Comparison of ENCODE assay signal across 18 cellular contexts in the genomic region with DNA sequence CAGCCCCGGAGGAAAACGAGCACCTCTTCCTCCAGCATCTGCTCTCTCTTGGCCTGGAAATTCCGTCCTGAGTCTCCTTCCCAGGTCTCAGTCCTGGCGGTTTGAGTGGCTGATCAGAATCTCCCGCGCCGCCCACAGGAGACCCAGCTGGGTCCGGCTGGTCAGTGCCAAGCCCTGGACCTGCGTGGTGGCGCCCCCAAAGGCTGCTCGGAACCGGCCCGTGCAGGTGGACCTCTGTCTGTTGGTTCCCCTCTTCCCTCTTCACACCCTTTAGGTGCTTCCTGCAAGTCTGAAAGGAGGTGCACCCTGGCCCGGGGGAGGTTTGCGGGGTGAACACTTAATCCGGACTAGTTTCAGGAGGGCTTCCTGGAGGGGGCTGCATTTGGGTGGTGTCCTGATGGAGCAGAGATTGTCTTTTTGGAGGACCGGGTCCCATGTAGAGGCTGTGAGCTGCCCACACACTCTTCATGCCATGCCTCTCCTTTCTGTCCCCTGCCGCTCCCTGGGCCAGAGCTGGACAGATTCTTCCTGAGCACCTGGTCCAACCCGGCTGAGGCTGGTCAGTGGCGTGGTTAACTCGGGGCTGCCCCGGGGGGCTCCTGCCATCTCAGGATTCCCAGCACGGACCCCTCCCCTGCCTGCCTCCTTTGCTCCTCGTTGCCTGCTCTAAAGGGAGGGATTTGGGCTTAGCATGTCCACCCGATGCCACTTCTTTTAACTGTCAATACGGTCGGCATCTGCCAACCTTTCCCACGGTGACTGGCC. TPM values are rescaled to one million over a fixed set of nuclear protein-coding genes. Genes with fewer than 3 reads are reported as not detected.
DNase-seq lines count a peak whose midpoint lies in the region; ATAC-seq, FAIRE-seq and TF ChIP-seq lines count a peak whose summit lies in the region.
"Had no signal": no experiment of that assay in that cellular context is flagged by ENCODE, and none has a peak within 500 bp of the region (broad histone marks: within the 10 kb centered on the region; RNA-seq: fewer than 3 reads in every experiment).

No MANE protein-coding gene starts in this region.

- H3K4me1 ChIP-seq in left ventricle myocardium inferior: peaks cover 3% of the 10 kb centered on the region
- no peaks in the 10 kb centered on the region for H3K4me1 ChIP-seq in right atrium auricular region
- no peaks in the 10 kb centered on the region for H3K4me1 ChIP-seq in DND-41 (ENCODE audit: insufficient read depth, low read length)
- no peaks in the 10 kb centered on the region for H3K4me1 ChIP-seq in kidney (ENCODE audit: control insufficient read depth in 1 of 2, insufficient read depth in 1 of 2, low read depth in 1 of 2, low read length in 2 of 2)
- H3K4me1 ChIP-seq in aorta (ENCODE audit: control insufficient read depth in 1 of 2, insufficient read depth in 2 of 2, low read length in 2 of 2): no peaks in the 10 kb centered on the region

- WGBS in aorta, 2 donors: 66 to 67% methylated on average over 28 of the region's 28 CpGs

- H3K9me3 Mint-ChIP-seq in osteocyte (ENCODE audit: unreplicated experiment): no peaks in the 10 kb centered on the region

- H3K4me2 ChIP-seq in DND-41 (ENCODE audit: insufficient read depth, low read length): no peak overlapping the region

- no peaks in the 10 kb centered on the region for H3K36me3 Mint-ChIP-seq in osteocyte (ENCODE audit: unreplicated experiment)
- H3K36me3 Mint-ChIP-seq: CD4-positive, alpha-beta memory T cell had no signal

- H3K36me3 ChIP-seq in left ventricle myocardium inferior: no peaks in the 10 kb centered on the region
- no peaks in the 10 kb centered on the region for H3K36me3 ChIP-seq in right atrium auricular region
- H3K36me3 ChIP-seq in DND-41 (ENCODE audit: insufficient read depth, low read length): peaks cover 52% of the 10 kb centered on the region
- no peaks in the 10 kb centered on the region for H3K36me3 ChIP-seq in kidney (ENCODE audit: control insufficient read depth in 1 of 2, insufficient read depth in 2 of 2, low read length in 2 of 2)
- H3K36me3 ChIP-seq in aorta (ENCODE audit: control insufficient read depth in 1 of 2, insufficient read depth in 2 of 2, low read length in 1 of 2): no peaks in the 10 kb centered on the region

- no peak for TF ChIP-seq CTCF in left ventricle myocardium inferior (IDR thresholded peaks at IDR 0.05; ENCODE audit: borderline replicate concordance)
- TF ChIP-seq CTCF in right atrium auricular region (IDR thresholded peaks at IDR 0.05): no peak
- TF ChIP-seq CTCF in DND-41 (IDR thresholded peaks at IDR 0.05; ENCODE audit: borderline replicate concordance, extremely low read depth, low read length, poor library complexity, severe bottlenecking): no peak
- TF ChIP-seq CTCF in kidney (IDR thresholded peaks at IDR 0.05; ENCODE audit: borderline replicate concordance, extremely low read depth, insufficient read depth): no peak
- no peak for TF ChIP-seq CTCF in osteocyte (IDR thresholded peaks at IDR 0.05)

- peaks cover 85% of the 10 kb centered on the region for H3K79me2 ChIP-seq in DND-41 (ENCODE audit: insufficient read depth, low read length)

- intact Hi-C loops in left ventricle myocardium inferior (cut with micrococcal nuclease): no loop called here
- intact Hi-C loops in kidney (cut with DNase I): no loop called here
- intact Hi-C loops in aorta (cut with DNase I): no loop called here

- peak; percentile 12 for DNase-seq in left ventricle myocardium inferior
- DNase-seq in right atrium auricular region (ENCODE audit: low spot score): no peak
- DNase-seq in DND-41: no peak
- peak; percentile 42 for DNase-seq in kidney
- DNase-seq in aorta: peak; percentile 30 to 64
- no peak for DNase-seq in osteocyte (ENCODE audit: extremely low spot score, unreplicated experiment)
- DNase-seq: ACHN, AML-193, DMS79, MV-4-11, NCI-H187 treated with DMSO at 0.1 percent for 48 hours, NCI-H345, NCI-H526 had no signal

- H3K4me1 Mint-ChIP-seq in osteocyte (ENCODE audit: unreplicated experiment): no peaks in the 10 kb centered on the region

- H2AFZ ChIP-seq in DND-41 (ENCODE audit: low read depth, low read length): no peak overlapping the region

- no peak for FAIRE-seq in kidney (lab: Jason Lieb, UNC)
- FAIRE-seq: K562, RCC 7860 had no signal

- no peak overlapping the region for H3K9ac ChIP-seq in DND-41 (ENCODE audit: low read depth, low read length)
- H3K9ac ChIP-seq in kidney (ENCODE audit: low read length in 2 of 2): no peak overlapping the region

- H3K27ac Mint-ChIP-seq in osteocyte (ENCODE audit: unreplicated experiment): no peak overlapping the region
- H3K27ac Mint-ChIP-seq: CD4-positive, alpha-beta memory T cell had no signal

- H3K4me3 ChIP-seq in left ventricle myocardium inferior: no peak overlapping the region
- H3K4me3 ChIP-seq in right atrium auricular region: no peak overlapping the region
- no peak overlapping the region for H3K4me3 ChIP-seq in DND-41 (ENCODE audit: low read depth in 1 of 2, low read length in 2 of 2)
- H3K4me3 ChIP-seq in kidney (ENCODE audit: low read length in 2 of 2): no peak overlapping the region
- no peak overlapping the region for H3K4me3 ChIP-seq in aorta (ENCODE audit: low read length in 2 of 2)
- H3K4me3 ChIP-seq: K562 had no signal

- peaks cover 18% of the 10 kb centered on the region for H3K27me3 Mint-ChIP-seq in osteocyte (ENCODE audit: unreplicated experiment)

- no peak for ATAC-seq in DND-41 (ENCODE audit: insufficient read depth, low read depth)
- ATAC-seq in aorta (ENCODE audit: low FRiP score): no peak
- no peak for ATAC-seq in GM21786 (IDR thresholded peaks at IDR 0.05; ENCODE audit: unreplicated experiment)
- ATAC-seq: K562 had no signal

- peaks cover 80% of the 10 kb centered on the region for H4K20me1 ChIP-seq in DND-41 (ENCODE audit: insufficient read depth, low read length)

- peaks cover 98% of the 10 kb centered on the region for H3K27me3 ChIP-seq in left ventricle myocardium inferior (ENCODE audit: low read depth)
- H3K27me3 ChIP-seq in right atrium auricular region: peaks cover 0 to under 1% of the 10 kb centered on the region in 2 donors
- no peaks in the 10 kb centered on the region for H3K27me3 ChIP-seq in DND-41 (ENCODE audit: insufficient read depth, low read length, poor library complexity)
- peaks cover 0 to 2% of the 10 kb centered on the region in 2 donors for H3K27me3 ChIP-seq in aorta (ENCODE audit: control insufficient read depth in 1 of 2, insufficient read depth in 2 of 2, low read length in 1 of 2)

- H3K9me3 ChIP-seq in left ventricle myocardium inferior (replicated peaks) (peaks cover 14% of the 10 kb centered on the region), right atrium auricular region (peaks cover 0 to 16% of the 10 kb centered on the region in 2 donors), DND-41 (ENCODE audit: insufficient read depth, low read length, severe bottlenecking) (no peaks in the 10 kb centered on the region), kidney (ENCODE audit: control insufficient read depth in 1 of 2, low read length in 2 of 2) (no peaks in the 10 kb centered on the region), aorta (ENCODE audit: control insufficient read depth, low read length) (peaks cover 8% of the 10 kb centered on the region)

- H3K4me3 Mint-ChIP-seq in osteocyte (ENCODE audit: unreplicated experiment): no peak overlapping the region
- H3K4me3 Mint-ChIP-seq: CD4-positive, alpha-beta memory T cell had no signal

- H3K27ac ChIP-seq in left ventricle myocardium inferior (replicated peaks) (no peak overlapping the region), right atrium auricular region (no peak overlapping the region), DND-41 (ENCODE audit: low read length) (peak overlapping the region; percentile 40; the same call in 1 of the 2 replicates), kidney (ENCODE audit: low read depth in 2 of 2, low read length in 2 of 2) (no peak overlapping the region), aorta (ENCODE audit: low read depth in 1 of 2, low read length in 2 of 2) (no peak overlapping the region)

RNA-seq across cellular contexts. Expression of a gene that starts 16.5 kb away (rescaled TPM):
- not detected for total RNA-seq in left ventricle myocardium inferior
- not detected for total RNA-seq in right atrium auricular region
- total RNA-seq in kidney: not detected
- polyA plus RNA-seq in kidney (ENCODE audit: insufficient read depth, low read depth, low replicate concordance): not detected
- total RNA-seq in aorta: not detected
- not detected for polyA plus RNA-seq in aorta
- total RNA-seq in osteocyte: not detected in 2 replicates
- total RNA-seq: CD4-positive, alpha-beta memory T cell; G401; K562 had no signal
- polyA plus RNA-seq: CD4-positive, alpha-beta memory T cell; K562 had no signal

Comparison
In these comparisons a context has a peak if more than half of its experiments do, and no peak if none do; other contexts are left out.
1. DNase-seq: peak in left ventricle myocardium inferior (single experiment), kidney (single experiment) and aorta (2 of 2); none in right atrium auricular region (single experiment), DND-41 (single experiment) and osteocyte (single experiment).